ENCODE assay signal across 12 cellular contexts in genomic region chr2:233479616-233480489, GRCh38.
A peak's percentile ranks its signal among the peaks of the same experiment; 100 is the strongest.
DNase-seq lines count a peak whose midpoint lies in the region; ATAC-seq and TF ChIP-seq lines count a peak whose summit lies in the region.
"Had no signal": no experiment of that assay in that cellular context is flagged by ENCODE, and none has a peak within 500 bp of the region (broad histone marks: within the 10 kb centered on the region; RNA-seq: fewer than 3 reads in every experiment).

No MANE protein-coding gene starts in this region.

- H3K9me3 ChIP-seq in mammary epithelial cell (replicated peaks; ENCODE audit: insufficient read depth, low read length) (no peaks in the 10 kb centered on the region), muscle layer of colon (ENCODE audit: low read length) (no peaks in the 10 kb centered on the region), tibial artery (no peaks in the 10 kb centered on the region)

- H3K79me2 ChIP-seq in mammary epithelial cell (ENCODE audit: insufficient read depth, low read length): no peaks in the 10 kb centered on the region

- no peaks in the 10 kb centered on the region for H3K9me3 Mint-ChIP-seq in MCF 10A (ENCODE audit: unreplicated experiment)
- H3K9me3 Mint-ChIP-seq in stimulated activated memory B cell treated with anti-CD40 and anti-IgM and Interleukin-4, amounts not matched to agents 10 μg/mL and 1 μg/mL and 100 μg/mL, for 72 hours: no peaks in the 10 kb centered on the region

- H3K4me3 ChIP-seq in mammary epithelial cell (replicated peaks in 1 of 3; ENCODE audit: insufficient read depth in 1 of 3, low read depth in 2 of 3, low read length in 3 of 3): no peak overlapping the region
- no peak overlapping the region for H3K4me3 ChIP-seq in muscle layer of colon (ENCODE audit: low read depth in 1 of 2, low read length in 2 of 2)
- no peak overlapping the region for H3K4me3 ChIP-seq in tibial artery
- H3K4me3 ChIP-seq: GM23248 had no signal

- H3K27ac Mint-ChIP-seq in MCF 10A (ENCODE audit: low read depth, unreplicated experiment): peak overlapping the region; percentile 86
- H3K27ac Mint-ChIP-seq in stimulated activated memory B cell treated with anti-CD40 and anti-IgM and Interleukin-4, amounts not matched to agents 10 μg/mL and 1 μg/mL and 100 μg/mL, for 72 hours: no peak overlapping the region

- no peaks in the 10 kb centered on the region for H3K27me3 Mint-ChIP-seq in MCF 10A (ENCODE audit: insufficient read depth, unreplicated experiment)
- no peaks in the 10 kb centered on the region for H3K27me3 Mint-ChIP-seq in stimulated activated memory B cell treated with anti-CD40 and anti-IgM and Interleukin-4, amounts not matched to agents 10 μg/mL and 1 μg/mL and 100 μg/mL, for 72 hours

- H3K36me3 ChIP-seq in mammary epithelial cell (ENCODE audit: insufficient read depth, low read length) (peaks cover 4% of the 10 kb centered on the region), muscle layer of colon (ENCODE audit: insufficient read depth, low read length) (peaks cover 31% of the 10 kb centered on the region), tibial artery (peaks cover 36 to 77% (median 74%) of the 10 kb centered on the region in 3 donors)

- H3K4me1 ChIP-seq in mammary epithelial cell (ENCODE audit: insufficient read depth, low read length) (peaks cover 11% of the 10 kb centered on the region), muscle layer of colon (ENCODE audit: insufficient read depth, low read length) (peaks cover 18% of the 10 kb centered on the region), tibial artery (peaks cover 0 to 42% (median 25%) of the 10 kb centered on the region in 4 donors)

- peaks cover 77% of the 10 kb centered on the region for H3K36me3 Mint-ChIP-seq in MCF 10A (ENCODE audit: insufficient read depth, unreplicated experiment)
- H3K36me3 Mint-ChIP-seq in stimulated activated memory B cell treated with anti-CD40 and anti-IgM and Interleukin-4, amounts not matched to agents 10 μg/mL and 1 μg/mL and 100 μg/mL, for 72 hours: peaks cover 52% of the 10 kb centered on the region

- no peak overlapping the region for H2AFZ ChIP-seq in mammary epithelial cell (ENCODE audit: low read depth, low read length)
- H2AFZ ChIP-seq: GM23248 had no signal

- DNase-seq in MCF 10A (ENCODE audit: unreplicated experiment): no peak
- no peak for DNase-seq in mammary epithelial cell
- DNase-seq in tibial artery: no peak
- DNase-seq: activated CD8-positive, alpha-beta memory T cell treated with anti-CD3 and anti-CD28 coated beads for 24 hours; activated effector memory CD4-positive, alpha-beta T cell treated with Interleukin-2 at 50 U/mL for 16 hours; GM23248; stimulated activated CD4-positive, alpha-beta T cell treated with anti-CD3 and anti-CD28 coated beads, Interleukin-12 subunit alpha, Interleukin-12 subunit beta, amount 100 ng/mL, for 4 hours had no signal

- H3K4me3 Mint-ChIP-seq in MCF 10A (ENCODE audit: unreplicated experiment): no peak overlapping the region
- no peak overlapping the region for H3K4me3 Mint-ChIP-seq in stimulated activated memory B cell treated with anti-CD40 and anti-IgM and Interleukin-4, amounts not matched to agents 10 μg/mL and 1 μg/mL and 100 μg/mL, for 72 hours

- CTCF ChIA-PET in MCF 10A (lab: Yijun Ruan, JAX): no interaction called here
- CTCF ChIA-PET in mammary epithelial cell (lab: Charles Lee; ENCODE audit: low non-redundant PET): no interaction called here

- BruUV-seq in MCF 10A (replicated peaks; lab: Mats Ljungman, UMichigan) (no TSS peak), mammary epithelial cell (replicated peaks; lab: Mats Ljungman, UMichigan) (no TSS peak)

- H3K27me3 ChIP-seq in mammary epithelial cell (ENCODE audit: insufficient read depth, low read length) (no peaks in the 10 kb centered on the region), muscle layer of colon (ENCODE audit: control insufficient read depth in 1 of 2, insufficient read depth in 2 of 2, low read length in 2 of 2) (no peaks in the 10 kb centered on the region), tibial artery (no peaks in the 10 kb centered on the region)

- no peaks in the 10 kb centered on the region for H4K20me1 ChIP-seq in mammary epithelial cell (ENCODE audit: insufficient read depth, low read length)

- in situ Hi-C loops in mammary epithelial cell (cut with MboI; ENCODE audit: low sequenced_read_pairs in 2 of 2): no loop called here

- POLR2A ChIA-PET in MCF 10A (lab: Yijun Ruan, JAX): no interaction called here

- intact Hi-C loops in MCF 10A (cut with micrococcal nuclease): no loop called here
- intact Hi-C loops in mammary epithelial cell (cut with micrococcal nuclease): loop anchor here (2.0 kb wide), 2 partner anchors 231 to 353 kb away; no protein-coding TSS in a partner anchor
- intact Hi-C loops in tibial artery (cut with DNase I; ENCODE audit: low total_unique reads): loop anchor here (10.0 kb wide), 1 partner anchor 85 kb away; the partner anchor contains the start of gene USP40

- 92% methylated on average over 17 of the region's 27 CpGs for WGBS in mammary epithelial cell (ENCODE audit: low coverage, missing lambda C conversion rate)

- ATAC-seq in activated CD4-positive, CD25-positive, alpha-beta regulatory T cell treated with anti-CD3 and anti-CD28 coated beads, Interleukin-2, amount 50 U/mL, for 24 hours: no peak
- no peak for ATAC-seq in HG02938 (IDR thresholded peaks at IDR 0.05; ENCODE audit: unreplicated experiment)
- ATAC-seq in stimulated activated memory B cell treated with anti-CD40 and anti-IgM and Interleukin-4, amounts not matched to agents 10 μg/mL and 1 μg/mL and 100 μg/mL, for 72 hours: no peak

- no peak overlapping the region for H3K9ac ChIP-seq in mammary epithelial cell (ENCODE audit: insufficient read depth, low read length)
- H3K9ac ChIP-seq in muscle layer of colon (ENCODE audit: low read length): no peak overlapping the region
- H3K9ac ChIP-seq: GM23248 had no signal

- peaks cover 6% of the 10 kb centered on the region for H3K4me1 Mint-ChIP-seq in MCF 10A (ENCODE audit: insufficient read depth, unreplicated experiment)
- H3K4me1 Mint-ChIP-seq in stimulated activated memory B cell treated with anti-CD40 and anti-IgM and Interleukin-4, amounts not matched to agents 10 μg/mL and 1 μg/mL and 100 μg/mL, for 72 hours: no peaks in the 10 kb centered on the region

- no peak for TF ChIP-seq CTCF in MCF 10A (IDR thresholded peaks at IDR 0.05; ENCODE audit: unreplicated experiment)
- no peak for TF ChIP-seq CTCF in mammary epithelial cell (conservative IDR thresholded peaks at IDR 0.05 in 1 of 2, IDR thresholded peaks at IDR 0.05 in 1 of 2; ENCODE audit: extremely low read depth in 1 of 2, insufficient read depth in 1 of 2, low read depth in 1 of 2, low read length in 2 of 2)
- no peak for TF ChIP-seq CTCF in VCaP (conservative IDR thresholded peaks at IDR 0.05)
- no peak for TF ChIP-seq CTCF in tibial artery (IDR thresholded peaks at IDR 0.05)

- dilution Hi-C loops in mammary epithelial cell (cut with HindIII; ENCODE audit: low sequenced_read_pairs): loop anchor here (5.0 kb wide), 1 partner anchor 48 kb away; no protein-coding TSS in a partner anchor

- no peak overlapping the region for H3K27ac ChIP-seq in mammary epithelial cell (ENCODE audit: insufficient read depth, low read depth, low read length)
- peak overlapping the region; percentile 95 for H3K27ac ChIP-seq in VCaP
- peak overlapping the region; percentile 53 for H3K27ac ChIP-seq in muscle layer of colon (ENCODE audit: low read depth, low read length)
- H3K27ac ChIP-seq in tibial artery: peak overlapping the region; percentile 63 to 68
- H3K27ac ChIP-seq: GM23248 had no signal

- no peak overlapping the region for H3K4me2 ChIP-seq in mammary epithelial cell (ENCODE audit: insufficient read depth, low read depth, low read length)
